ENCODE assay signal across 10 cellular contexts in genomic region chr2:46803911-46804670, GRCh38.
A peak's percentile ranks its signal among the peaks of the same experiment; 100 is the strongest.
DNase-seq lines count a peak whose midpoint lies in the region; ATAC-seq and TF ChIP-seq lines count a peak whose summit lies in the region.
"Had no signal": no experiment of that assay in that cellular context is flagged by ENCODE, and none has a peak within 500 bp of the region (broad histone marks: within the 10 kb centered on the region; RNA-seq: fewer than 3 reads in every experiment).

No MANE protein-coding gene starts in this region.

- H3K36me3 ChIP-seq in heart left ventricle (no peaks in the 10 kb centered on the region), body of pancreas (replicated peaks in 1 of 2; ENCODE audit: insufficient read depth in 1 of 2, low read depth in 2 of 2) (no peaks in the 10 kb centered on the region), vagina (no peaks in the 10 kb centered on the region)

- TF ChIP-seq POLR2A in heart left ventricle (IDR thresholded peaks at IDR 0.05) (no peak), body of pancreas (IDR thresholded peaks at IDR 0.05) (no peak), vagina (IDR thresholded peaks at IDR 0.05) (no peak)

- H3K4me3 ChIP-seq in heart left ventricle (no peak overlapping the region), body of pancreas (no peak overlapping the region), vagina (no peak overlapping the region)

- no peak for DNase-seq in heart left ventricle
- DNase-seq in Right ventricle myocardium superior: no peak
- no peak for DNase-seq in body of pancreas
- DNase-seq in left colon: no peak
- DNase-seq in vagina (ENCODE audit: extremely low spot score in 2 of 2): peak; percentile 67 to 75
- DNase-seq in hippocampal formation (lab: John Stamatoyannopoulos, UW): no peak
- no peak for DNase-seq in activated naive CD4-positive, alpha-beta T cell (lab: John Stamatoyannopoulos, UW)
- DNase-seq: ACHN, SHP77 had no signal

- 81 to 91% (median 88%) methylated on average over 13 to 15 of the region's 15 CpGs for WGBS in heart left ventricle, 4 donors
- WGBS in body of pancreas, 2 donors: 77 to 80% methylated on average over 15 of the region's 15 CpGs

- no peaks in the 10 kb centered on the region for H3K27me3 ChIP-seq in heart left ventricle
- H3K27me3 ChIP-seq in body of pancreas: no peaks in the 10 kb centered on the region
- H3K27me3 ChIP-seq in vagina: no peaks in the 10 kb centered on the region

- intact Hi-C loops in heart left ventricle (cut with DNase I): loop anchor here in 6 of 10 donors (2.0 to 5.0 kb wide), 2 partner anchors 73 kb away; no protein-coding TSS in a partner anchor
- intact Hi-C loops in Right ventricle myocardium superior (cut with DNase I): loop anchor here (5.0 kb wide), 1 partner anchor 73 kb away; no protein-coding TSS in a partner anchor
- intact Hi-C loops in body of pancreas (cut with DNase I): no loop called here
- intact Hi-C loops in left colon (cut with DNase I, micrococcal nuclease): loop anchor here in 1 of 2 donors (10.0 kb wide), 1 partner anchor 71 kb away; no protein-coding TSS in a partner anchor
- intact Hi-C loops in vagina (cut with DNase I): no loop called here

- TF ChIP-seq CTCF in heart left ventricle (IDR thresholded peaks at IDR 0.05) (no peak), body of pancreas (IDR thresholded peaks at IDR 0.05) (no peak), vagina (IDR thresholded peaks at IDR 0.05) (no peak)

- peak in 3 of 4 donors; percentile 8 to 40 (median 23) for ATAC-seq in heart left ventricle
- ATAC-seq in Right ventricle myocardium superior (ENCODE audit: poor library complexity): no peak
- ATAC-seq in body of pancreas: peak; percentile 42
- peak; percentile 35 for ATAC-seq in left colon
- no peak for ATAC-seq in HG02642 (IDR thresholded peaks at IDR 0.05; ENCODE audit: poor library complexity, unreplicated experiment)

- H3K27ac ChIP-seq in heart left ventricle: peak overlapping the region in 7 of 12 donors; percentile 22 to 69 (median 49)
- H3K27ac ChIP-seq in body of pancreas: no peak overlapping the region
- H3K27ac ChIP-seq in vagina: no peak overlapping the region

- peaks cover 0 to 33% (median 11%) of the 10 kb centered on the region in 12 donors for H3K4me1 ChIP-seq in heart left ventricle
- H3K4me1 ChIP-seq in body of pancreas: no peaks in the 10 kb centered on the region
- peaks cover 6% of the 10 kb centered on the region for H3K4me1 ChIP-seq in vagina

- H3K9me3 ChIP-seq in heart left ventricle: peaks cover 0 to 3% (median 0%) of the 10 kb centered on the region in 12 donors
- no peaks in the 10 kb centered on the region for H3K9me3 ChIP-seq in body of pancreas
- H3K9me3 ChIP-seq in vagina: no peaks in the 10 kb centered on the region

Comparison
In these comparisons a context has a peak if more than half of its experiments do, and no peak if none do; other contexts are left out.
1. ATAC-seq: peak in heart left ventricle (3 of 4), body of pancreas (single experiment) and left colon (single experiment); none in Right ventricle myocardium superior (single experiment) and HG02642 (single experiment).
2. DNase-seq: peak in vagina (2 of 2); none in heart left ventricle (0 of 5), Right ventricle myocardium superior (single experiment), body of pancreas (0 of 4), left colon (0 of 2), hippocampal formation (0 of 2) and activated naive CD4-positive, alpha-beta T cell (0 of 4).
3. H3K27ac ChIP-seq: peak in heart left ventricle (7 of 12); none in body of pancreas (0 of 4) and vagina (single experiment).
4. intact Hi-C loops: an anchor here in heart left ventricle (2.0 to 5.0 kb wide) and Right ventricle myocardium superior (5.0 kb wide); none called in body of pancreas and vagina.